ENCODE assay signal across 10 cellular contexts in the genomic region with DNA sequence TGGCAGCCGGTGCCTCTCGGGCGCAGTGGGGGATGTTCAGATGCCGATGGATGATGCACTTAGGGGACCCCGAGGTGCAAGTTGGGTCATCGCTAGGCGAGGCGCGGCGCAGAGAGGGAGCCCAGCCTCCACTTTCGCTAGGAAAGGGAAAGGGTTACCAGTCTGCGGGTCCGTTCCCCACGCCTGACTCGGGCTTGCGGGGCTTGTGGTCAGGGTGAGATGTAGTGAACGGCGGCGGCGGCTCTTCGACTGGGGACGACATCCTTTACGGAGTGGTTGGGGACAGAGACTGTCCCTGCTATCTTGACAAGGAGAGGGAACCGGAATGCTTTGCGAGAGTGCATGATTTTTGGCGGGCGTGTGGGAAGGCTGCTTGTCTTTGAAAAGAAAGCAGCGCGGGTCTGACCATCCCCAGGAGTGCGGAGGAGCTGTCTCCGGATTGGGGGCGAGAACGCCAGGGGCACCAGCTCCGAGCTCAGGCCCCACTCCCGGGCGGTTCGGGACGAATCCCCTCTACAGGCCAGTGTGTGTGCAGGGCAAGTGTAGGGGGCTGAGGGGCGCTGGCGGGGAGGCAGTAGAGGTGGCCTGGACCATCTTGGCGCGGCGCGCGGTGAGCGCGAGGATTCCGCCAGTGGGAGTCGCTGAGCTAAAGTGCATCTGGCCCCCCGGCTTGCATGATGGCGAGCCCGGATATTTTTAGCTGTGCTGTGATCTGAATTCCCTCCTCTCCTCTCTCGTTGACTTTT. TPM values are rescaled to one million over a fixed set of nuclear protein-coding genes. Genes with fewer than 3 reads are reported as not detected.
DNase-seq lines count a peak whose midpoint lies in the region; ATAC-seq and TF ChIP-seq lines count a peak whose summit lies in the region.
"Had no signal": no experiment of that assay in that cellular context is flagged by ENCODE, and none has a peak within 500 bp of the region (broad histone marks: within the 10 kb centered on the region; RNA-seq: fewer than 3 reads in every experiment).

No MANE protein-coding gene starts in this region.

- H3K9me3 ChIP-seq in suprapubic skin: no peaks in the 10 kb centered on the region

- no peak overlapping the region for H3K27ac ChIP-seq in suprapubic skin
- H3K27ac ChIP-seq: HL-60 had no signal

- no peak for ATAC-seq in GM21717 (IDR thresholded peaks at IDR 0.05; ENCODE audit: unreplicated experiment)
- ATAC-seq in HG02970 (IDR thresholded peaks at IDR 0.05; ENCODE audit: low FRiP score, unreplicated experiment): no peak

- H3K36me3 ChIP-seq in suprapubic skin: no peaks in the 10 kb centered on the region

- no peak for TF ChIP-seq POLR2A in suprapubic skin (IDR thresholded peaks at IDR 0.05)

- peak overlapping the region; percentile 40 for H3K4me3 ChIP-seq in suprapubic skin

- TF ChIP-seq EP300 in suprapubic skin (IDR thresholded peaks at IDR 0.05): no peak

- H3K4me1 ChIP-seq in suprapubic skin: peaks cover 28% of the 10 kb centered on the region

- WGBS in suprapubic skin: 1% methylated on average over 44 of the region's 53 CpGs

- TF ChIP-seq CTCF in suprapubic skin (IDR thresholded peaks at IDR 0.05): no peak

- H3K27me3 ChIP-seq in suprapubic skin: peaks cover 94% of the 10 kb centered on the region

- DNase-seq in DMS153 treated with DMSO at 0.1 percent for 48 hours (lab: John Stamatoyannopoulos, UW; ENCODE audit: unreplicated experiment): peak; percentile 39
- no peak for DNase-seq in DMS153 (lab: John Stamatoyannopoulos, UW)
- DNase-seq in anterior cingulate cortex (lab: John Stamatoyannopoulos, UW): peak in 47 of 58 donors; percentile 9 to 84 (median 52)
- peak; percentile 3 for DNase-seq in iris pigment epithelial cell (ENCODE audit: low read depth)
- DNase-seq in suprapubic skin (ENCODE audit: low spot score in 2 of 2): peak in 1 of 2 donors; percentile 72
- DNase-seq in NK-92 (lab: John Stamatoyannopoulos, UW; ENCODE audit: unreplicated experiment): no peak

RNA-seq across cellular contexts. Expression of gene FAT3, which starts 1.1 kb away (rescaled TPM):
- total RNA-seq in suprapubic skin: under 1 TPM; 0.19 to 0.48 (median 0.35) TPM
- total RNA-seq: B cell had no signal

Comparison
In these comparisons a context has a peak if more than half of its experiments do, and no peak if none do; other contexts are left out.
1. DNase-seq: peak in DMS153 treated with DMSO at 0.1 percent for 48 hours (single experiment), anterior cingulate cortex (47 of 58) and iris pigment epithelial cell (single experiment); none in DMS153 (single experiment) and NK-92 (single experiment).